Comparison of ENCODE assay signal across 23 cellular contexts in the genomic region with DNA sequence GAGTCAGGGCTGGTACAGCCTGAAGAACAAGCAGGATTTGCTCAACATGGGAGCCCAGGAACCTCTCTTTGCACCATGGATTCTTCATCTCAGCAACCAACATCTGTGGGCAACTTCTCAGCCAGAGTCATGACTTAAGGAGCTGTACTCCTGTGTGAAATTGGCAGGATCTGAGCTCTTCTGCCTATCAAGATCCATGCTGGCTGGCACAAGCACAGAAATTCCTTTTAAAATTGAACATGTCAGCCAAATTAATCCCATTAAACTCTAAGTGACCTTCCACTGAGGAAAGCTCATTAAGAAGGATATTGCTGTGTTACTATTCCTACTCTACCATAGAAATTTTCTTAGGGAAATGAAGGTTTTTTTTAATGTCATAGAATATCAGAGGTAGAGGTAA.
"Had no signal": no experiment of that assay in that cellular context is flagged by ENCODE, and none has a peak within 500 bp of the region (broad histone marks: within the 10 kb centered on the region; RNA-seq: fewer than 3 reads in every experiment).

No MANE protein-coding gene starts in this region.

- FAIRE-seq: endometrium, frontal cortex, kidney had no signal

- H3K36me3 ChIP-seq: neural progenitor cell, prostate gland, sigmoid colon, stomach, thyroid gland had no signal

- H2AFZ ChIP-seq: neural progenitor cell had no signal

- H3K9me3 Mint-ChIP-seq: effector memory CD8-positive, alpha-beta T cell; stimulated activated effector memory CD8-positive, alpha-beta T cell treated with anti-CD3 and anti-CD28 coated beads, Interleukin-12 subunit alpha, Interleukin-12 subunit beta, amount 100 ng/mL, for 72 hours had no signal

- DNase-seq: cortex of kidney; effector memory CD8-positive, alpha-beta T cell; hypothalamus; immature natural killer cell; kidney; mesenchymal stem cell; midbrain; naive thymus-derived CD4-positive, alpha-beta T cell; right cardiac atrium; sigmoid colon; stimulated activated CD4-positive, alpha-beta T cell treated with anti-CD3 and anti-CD28 coated beads, Interleukin-2, amount 100 ng/mL, for 24 hours; stimulated activated CD4-positive, alpha-beta T cell treated with anti-CD3 and anti-CD28 coated beads, Interleukin-4, amount 100 ng/mL, for 24 hours; stimulated activated naive CD4-positive, alpha-beta T cell treated with Interleukin-2 at 50 U/mL for 16 hours; stomach; trophoblast cell had no signal

- H3K27me3 ChIP-seq: neural progenitor cell, sigmoid colon, stomach, thyroid gland had no signal

- ATAC-seq: effector memory CD8-positive, alpha-beta T cell; naive thymus-derived CD4-positive, alpha-beta T cell; right cardiac atrium; stimulated activated effector memory CD8-positive, alpha-beta T cell treated with anti-CD3 and anti-CD28 coated beads, Interleukin-12 subunit alpha, Interleukin-12 subunit beta, amount 100 ng/mL, for 72 hours had no signal

- H3K36me3 Mint-ChIP-seq: naive thymus-derived CD4-positive, alpha-beta T cell; stimulated activated effector memory CD8-positive, alpha-beta T cell treated with anti-CD3 and anti-CD28 coated beads, Interleukin-12 subunit alpha, Interleukin-12 subunit beta, amount 100 ng/mL, for 72 hours had no signal

- H3K9me3 ChIP-seq: prostate gland, sigmoid colon, thyroid gland had no signal

- H3K4me1 ChIP-seq: neural progenitor cell, prostate gland, sigmoid colon, stomach had no signal

- H3K9ac ChIP-seq: neural progenitor cell had no signal

- H3K4me3 ChIP-seq: lung, neural progenitor cell, prostate gland, sigmoid colon, stomach, thyroid gland had no signal

- H3K27ac ChIP-seq: neural progenitor cell, prostate gland, sigmoid colon, stomach, thyroid gland had no signal

- H3K27ac Mint-ChIP-seq: effector memory CD8-positive, alpha-beta T cell; immature natural killer cell; naive thymus-derived CD4-positive, alpha-beta T cell; nephron; neural progenitor cell; stimulated activated effector memory CD8-positive, alpha-beta T cell treated with anti-CD3 and anti-CD28 coated beads, Interleukin-12 subunit alpha, Interleukin-12 subunit beta, amount 100 ng/mL, for 72 hours had no signal

- H3K4me3 Mint-ChIP-seq: effector memory CD8-positive, alpha-beta T cell; immature natural killer cell; naive thymus-derived CD4-positive, alpha-beta T cell; nephron; neural progenitor cell; stimulated activated effector memory CD8-positive, alpha-beta T cell treated with anti-CD3 and anti-CD28 coated beads, Interleukin-12 subunit alpha, Interleukin-12 subunit beta, amount 100 ng/mL, for 72 hours had no signal

- H3K4me2 ChIP-seq: neural progenitor cell had no signal

- H3K4me1 Mint-ChIP-seq: immature natural killer cell; naive thymus-derived CD4-positive, alpha-beta T cell; nephron; stimulated activated effector memory CD8-positive, alpha-beta T cell treated with anti-CD3 and anti-CD28 coated beads, Interleukin-12 subunit alpha, Interleukin-12 subunit beta, amount 100 ng/mL, for 72 hours had no signal
